In the genomic region with DNA sequence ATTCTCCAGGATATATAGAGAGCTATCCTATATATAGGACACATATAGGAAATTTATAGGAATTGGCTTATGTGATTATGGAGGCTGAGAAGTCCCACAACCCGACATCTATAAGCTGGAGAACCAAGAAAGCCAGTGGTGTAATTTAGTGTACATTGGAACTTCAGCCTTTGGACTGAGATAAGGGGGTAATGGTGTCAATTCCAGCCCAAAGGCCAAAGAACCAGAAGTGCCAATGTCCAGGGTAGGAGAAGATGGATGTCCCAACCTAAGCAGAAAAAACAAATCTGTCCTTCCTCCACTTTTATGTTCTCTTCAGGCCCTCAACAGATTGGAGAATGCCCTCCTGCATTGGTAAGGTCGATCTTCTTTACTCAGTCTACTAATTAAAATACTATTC, we compare ENCODE assay signal across 28 cellular contexts.
"Had no signal": no experiment of that assay in that cellular context is flagged by ENCODE, and none has a peak within 500 bp of the region (broad histone marks: within the 10 kb centered on the region; RNA-seq: fewer than 3 reads in every experiment).

No MANE protein-coding gene starts in this region.

- DNase-seq: glutamatergic neuron; heart left ventricle; hypothalamus; immature natural killer cell; kidney; left lung; naive B cell; natural killer cell; nephron progenitor cell; occipital lobe; retina; right cardiac atrium; sigmoid colon; stimulated activated CD4-positive, alpha-beta T cell treated with anti-CD3 and anti-CD28 coated beads, Interleukin-1b, Interleukin-23, amount 100 ng/mL, for 48 hours; stimulated activated CD4-positive, alpha-beta T cell treated with anti-CD3 and anti-CD28 coated beads, Interleukin-2, amount 100 ng/mL, for 48 hours; stimulated activated CD4-positive, alpha-beta T cell treated with anti-CD3 and anti-CD28 coated beads, Interleukin-4, amount 100 ng/mL, for 4 hours; stimulated activated CD8-positive, alpha-beta memory T cell treated with anti-CD3 and anti-CD28 coated beads, Interleukin-4, amount 100 ng/mL, for 48 hours; stimulated activated naive CD8-positive, alpha-beta T cell treated with anti-CD3 and anti-CD28 coated beads, Interleukin-15, Interleukin-2, amounts not matched to agents 100 U/mL and 50 U/mL, for 24 hours; stomach; testis; tibial artery; uterus had no signal

- H3K79me2 ChIP-seq: parathyroid adenoma had no signal

- H3K9me3 ChIP-seq: heart left ventricle, left lung, neutrophil, sigmoid colon, stomach, testis, tibial artery, uterus had no signal

- H3K36me3 ChIP-seq: heart left ventricle, left lung, neural progenitor cell, neutrophil, sigmoid colon, stomach, tibial artery, uterus had no signal

- ATAC-seq: heart left ventricle; left lung; natural killer cell; right cardiac atrium; stimulated activated memory B cell treated with anti-CD40 and anti-IgM and Interleukin-4, amounts not matched to agents 10 μg/mL and 1 μg/mL and 100 μg/mL, for 72 hours; stimulated activated naive CD8-positive, alpha-beta T cell treated with anti-CD3 and anti-CD28 coated beads, Interleukin-15, Interleukin-2, amounts not matched to agents 100 U/mL and 50 U/mL, for 24 hours had no signal

- H3K9ac ChIP-seq: neural progenitor cell, parathyroid adenoma had no signal

- H3K27ac ChIP-seq: left lung, neural progenitor cell, neutrophil, parathyroid adenoma, sigmoid colon, stomach, testis, uterus had no signal

- H3K4me3 ChIP-seq: heart left ventricle, left lung, lung, neural progenitor cell, sigmoid colon, smooth muscle cell, stomach, testis, tibial artery, uterus had no signal

- H2AFZ ChIP-seq: neural progenitor cell, parathyroid adenoma had no signal

- H3K4me2 ChIP-seq: neural progenitor cell, smooth muscle cell had no signal

- H3K4me1 ChIP-seq: neural progenitor cell, parathyroid adenoma, testis, uterus had no signal

- H3K27me3 ChIP-seq: heart left ventricle, left lung, neural progenitor cell, neutrophil, sigmoid colon, stomach, testis, tibial artery, uterus had no signal
